In genomic region chr9:76717176-76717575, GRCh38 we compare ENCODE assay signal across 16 cellular contexts. TPM values are rescaled to one million over a fixed set of nuclear protein-coding genes. Genes with fewer than 3 reads are reported as not detected.
DNase-seq lines count a peak whose midpoint lies in the region.
"Had no signal": no experiment of that assay in that cellular context is flagged by ENCODE, and none has a peak within 500 bp of the region (broad histone marks: within the 10 kb centered on the region; RNA-seq: fewer than 3 reads in every experiment).

No MANE protein-coding gene starts in this region.

- no peak overlapping the region for H4K91ac ChIP-seq in mesenchymal stem cell (ENCODE audit: low read length)

- H4K8ac ChIP-seq in mesenchymal stem cell (ENCODE audit: low read length) = no peak overlapping the region

- DNase-seq in DMS153 treated with DMSO at 0.1 percent for 48 hours (lab: John Stamatoyannopoulos, UW; ENCODE audit: unreplicated experiment) (peak; percentile 81), NCI-H1417 (lab: John Stamatoyannopoulos, UW) (peak; percentile 39 to 95 (median 76)), SHP77 (lab: John Stamatoyannopoulos, UW) (peak; percentile 66 to 82), mesenchymal stem cell (no peak), foreskin melanocyte (no peak), SIG-M5 (lab: John Stamatoyannopoulos, UW) (no peak), NCI-H526 (lab: John Stamatoyannopoulos, UW) (no peak), T1000 (lab: John Stamatoyannopoulos, UW) (no peak)
- DNase-seq: activated naive CD8-positive, alpha-beta T cell treated with anti-CD3 and anti-CD28 coated beads, Interleukin-2, amount 50 U/mL, for 24 hours; CD4-positive, alpha-beta memory T cell; naive thymus-derived CD4-positive, alpha-beta T cell; NCI-H2171 treated with DMSO at 0.1 percent for 48 hours; SJCRH30; stimulated activated CD8-positive, alpha-beta memory T cell treated with anti-CD3 and anti-CD28 coated beads, Interleukin-4, amount 100 ng/mL, for 48 hours had no signal

- H3K36me3 ChIP-seq in mesenchymal stem cell (ENCODE audit: control insufficient read depth in 1 of 2, insufficient read depth in 2 of 2, low read depth in 1 of 2, low read length in 2 of 2) = peaks cover 0 to 11% of the 10 kb centered on the region in 2 experiments
- H3K36me3 ChIP-seq: SJCRH30 had no signal

- H3K4me3 ChIP-seq in mesenchymal stem cell (ENCODE audit: insufficient read depth in 1 of 2, low read depth in 1 of 2, low read length in 2 of 2) = no peak overlapping the region
- H3K4me3 ChIP-seq: SJCRH30, smooth muscle cell had no signal

- H2AFZ ChIP-seq in mesenchymal stem cell (ENCODE audit: low read depth, low read length) = no peak overlapping the region

- H3K4ac ChIP-seq in mesenchymal stem cell (ENCODE audit: low read depth in 1 of 2, low read length in 2 of 2) = no peak overlapping the region

- no peaks in the 10 kb centered on the region for H3K79me1 ChIP-seq in mesenchymal stem cell (replicated peaks; ENCODE audit: low read length, poor library complexity, severe bottlenecking)

- H2BK15ac ChIP-seq in mesenchymal stem cell (ENCODE audit: low read depth, poor library complexity, severe bottlenecking) = no peak overlapping the region

- 57% methylated on average over 3 of the region's 5 CpGs for WGBS in mesenchymal stem cell

- peaks cover 1% of the 10 kb centered on the region for H3K4me1 ChIP-seq in mesenchymal stem cell (ENCODE audit: control insufficient read depth, insufficient read depth, low read depth, low read length)
- H3K4me1 ChIP-seq: SJCRH30 had no signal

- peak overlapping the region; percentile 42 for H3K9ac ChIP-seq in mesenchymal stem cell (ENCODE audit: low read length)

- H3K14ac ChIP-seq in mesenchymal stem cell (ENCODE audit: low read length in 2 of 2) = no peak overlapping the region

- no peaks in the 10 kb centered on the region for H3K27me3 ChIP-seq in mesenchymal stem cell (ENCODE audit: control insufficient read depth in 1 of 2, insufficient read depth in 1 of 2, low read length in 2 of 2)
- H3K27me3 ChIP-seq: SJCRH30 had no signal

- H3K18ac ChIP-seq in mesenchymal stem cell (ENCODE audit: low read depth in 1 of 2, low read length in 2 of 2) = no peak overlapping the region

- no peak overlapping the region for H2BK120ac ChIP-seq in mesenchymal stem cell (ENCODE audit: low read depth, low read length)

- H2BK12ac ChIP-seq in mesenchymal stem cell (ENCODE audit: low read length in 2 of 2) = no peak overlapping the region

- H3K27ac ChIP-seq in mesenchymal stem cell (ENCODE audit: low read length, poor library complexity, severe bottlenecking) = no peak overlapping the region
- H3K27ac ChIP-seq: SJCRH30 had no signal

- no peak overlapping the region for H2AK5ac ChIP-seq in mesenchymal stem cell (ENCODE audit: low read length, severe bottlenecking)

- no peak overlapping the region for H2BK5ac ChIP-seq in mesenchymal stem cell (ENCODE audit: low read depth, low read length, poor library complexity, severe bottlenecking)

- no peak overlapping the region for H3K23ac ChIP-seq in mesenchymal stem cell (ENCODE audit: low read length in 2 of 2)

- no peaks in the 10 kb centered on the region for H3K9me3 ChIP-seq in mesenchymal stem cell (ENCODE audit: control insufficient read depth, low read length)

- H3K4me2 ChIP-seq in mesenchymal stem cell (ENCODE audit: low read length, poor library complexity, severe bottlenecking) = no peak overlapping the region
- H3K4me2 ChIP-seq: smooth muscle cell had no signal

RNA-seq across cellular contexts. Expression of gene PCA3, which starts 47.1 kb away (rescaled TPM):
- not detected for polyA plus RNA-seq in mesenchymal stem cell (2013, experiment 1 of 2)
- not detected for polyA plus RNA-seq in mesenchymal stem cell (2013, experiment 2 of 2)
- polyA plus RNA-seq: CD4-positive, alpha-beta memory T cell; H1; naive thymus-derived CD4-positive, alpha-beta T cell had no signal

Comparison
In these comparisons a context has a peak if more than half of its experiments do, and no peak if none do; other contexts are left out.
1. DNase-seq: peak in DMS153 treated with DMSO at 0.1 percent for 48 hours (single experiment), NCI-H1417 (3 of 3) and SHP77 (2 of 2); none in mesenchymal stem cell (single experiment), foreskin melanocyte (single experiment), SIG-M5 (single experiment), NCI-H526 (0 of 2) and T1000 (single experiment).